ENCODE assay signal across 1 cellular context in genomic region chr15:85380217-85380859, GRCh38.
TF ChIP-seq lines count a peak whose summit lies in the region.

Gene AKAP13 (plus strand): TSS chr15:85380603. CDS start chr15:85485721, 105,118 bp downstream.

TF ChIP-seq in HEK293, 187 proteins besides CTCF, POLR2A, EP300 and RAD21 (continued from another document):
- no peak for TF ChIP-seq REST (tag by site-specific recombination; IDR thresholded peaks at IDR 0.05)
TF ChIP-seq in HEK293: peak in this region for 23.
